ENCODE assay signal across 14 cellular contexts in the genomic region with DNA sequence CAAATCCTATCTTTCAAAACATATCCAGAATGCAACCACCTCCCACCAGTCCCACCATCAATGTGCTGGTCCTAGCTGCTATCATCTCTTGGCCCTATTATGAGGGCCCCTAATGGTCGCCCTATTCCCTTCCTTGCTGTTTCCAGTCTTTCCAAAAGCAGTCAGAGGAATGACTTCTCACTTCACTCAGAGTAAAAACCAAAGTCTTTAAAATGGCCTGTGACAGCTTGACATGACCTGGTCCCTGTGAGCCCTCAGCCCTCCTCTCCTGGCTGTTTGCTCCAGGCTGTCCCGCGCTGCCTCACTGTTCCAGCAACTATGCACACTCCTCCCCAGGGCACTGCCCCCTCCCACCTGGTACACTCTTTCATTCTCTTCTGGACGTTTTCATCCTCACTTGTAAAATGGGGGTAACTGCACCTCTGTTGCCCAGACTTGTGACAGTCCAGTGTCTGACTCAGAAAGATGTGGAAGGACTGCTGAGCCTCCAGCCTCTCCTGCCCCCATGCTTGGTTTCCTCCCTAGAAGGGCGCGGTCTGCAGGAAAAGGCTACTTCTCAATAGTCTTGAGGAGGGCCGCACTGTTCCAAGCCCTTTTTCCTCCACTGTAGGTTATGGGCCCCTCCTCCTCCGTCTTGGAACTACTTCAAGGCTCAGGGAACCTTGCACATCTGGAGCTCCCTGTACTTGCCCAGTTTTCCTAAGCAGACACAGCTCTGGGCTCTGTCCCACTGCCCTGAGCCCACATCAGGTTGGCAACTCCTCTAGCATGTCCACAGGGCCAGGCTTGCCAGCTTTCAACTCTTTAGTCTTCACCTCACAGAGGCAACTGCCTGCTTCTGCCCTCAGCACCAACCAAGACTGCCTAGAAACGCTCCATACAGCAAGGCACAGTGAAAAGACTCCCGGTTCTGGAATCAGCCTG.
DNase-seq lines count a peak whose midpoint lies in the region; ATAC-seq and TF ChIP-seq lines count a peak whose summit lies in the region.
"Had no signal": no experiment of that assay in that cellular context is flagged by ENCODE, and none has a peak within 500 bp of the region (broad histone marks: within the 10 kb centered on the region; RNA-seq: fewer than 3 reads in every experiment).

No MANE protein-coding gene starts in this region.

- H3K36me3 ChIP-seq in mammary epithelial cell (ENCODE audit: insufficient read depth, low read length) (peaks cover 16% of the 10 kb centered on the region), muscle layer of duodenum (ENCODE audit: control insufficient read depth in 1 of 2, insufficient read depth in 2 of 2, low read length in 2 of 2) (peaks cover 35 to 54% of the 10 kb centered on the region in 2 donors), testis (ENCODE audit: low read depth, missing control alignments) (no peaks in the 10 kb centered on the region)

- H3K9ac ChIP-seq in mammary epithelial cell (ENCODE audit: insufficient read depth, low read length): no peak overlapping the region

- in situ Hi-C loops in mammary epithelial cell (cut with MboI; ENCODE audit: low sequenced_read_pairs in 2 of 2): no loop called here

- no peak overlapping the region for H2AFZ ChIP-seq in mammary epithelial cell (ENCODE audit: low read depth, low read length)

- BruUV-seq in MCF 10A (replicated peaks; lab: Mats Ljungman, UMichigan) (no TSS peak), mammary epithelial cell (replicated peaks; lab: Mats Ljungman, UMichigan) (no TSS peak)

- POLR2A ChIA-PET in MCF 10A (lab: Yijun Ruan, JAX): interaction anchor here (0.7 kb wide), 1 partner anchor 13 kb away, joined by 3 read pairs; no protein-coding TSS in a partner anchor
- POLR2A ChIA-PET in CD4-positive, alpha-beta T cell (lab: Charles Lee): no interaction called here

- H3K27ac Mint-ChIP-seq in MCF 10A (ENCODE audit: low read depth, unreplicated experiment): peak overlapping the region; percentile 61
- H3K27ac Mint-ChIP-seq in chondrocyte (ENCODE audit: unreplicated experiment): peak overlapping the region; percentile 22
- H3K27ac Mint-ChIP-seq in CD4-positive, alpha-beta T cell: no peak overlapping the region
- H3K27ac Mint-ChIP-seq: activated CD4-positive, alpha-beta memory T cell treated with anti-CD3 and anti-CD28 coated beads for 36 hours; B cell; stimulated activated memory B cell treated with anti-CD40 and anti-IgM and Interleukin-4, amounts not matched to agents 10 μg/mL and 1 μg/mL and 100 μg/mL, for 72 hours had no signal

- no peaks in the 10 kb centered on the region for H3K27me3 ChIP-seq in mammary epithelial cell (ENCODE audit: insufficient read depth, low read length)
- H3K27me3 ChIP-seq in muscle layer of duodenum (ENCODE audit: low read depth, low read length): no peaks in the 10 kb centered on the region
- no peaks in the 10 kb centered on the region for H3K27me3 ChIP-seq in testis
- H3K27me3 ChIP-seq in CD4-positive, alpha-beta T cell (ENCODE audit: control insufficient read depth, insufficient read depth, low read length): no peaks in the 10 kb centered on the region

- no peak overlapping the region for H3K4me2 ChIP-seq in mammary epithelial cell (ENCODE audit: insufficient read depth, low read depth, low read length)

- TF ChIP-seq POLR2A in testis (IDR thresholded peaks at IDR 0.05): no peak

- no peaks in the 10 kb centered on the region for H3K79me2 ChIP-seq in mammary epithelial cell (ENCODE audit: insufficient read depth, low read length)

- WGBS in mammary epithelial cell (ENCODE audit: low coverage, missing lambda C conversion rate): 87% methylated on average over 10 of the region's 10 CpGs
- WGBS in testis, 2 donors: 56 to 74% methylated on average over 10 of the region's 10 CpGs

- intact Hi-C loops in MCF 10A (cut with micrococcal nuclease) (no loop called here), mammary epithelial cell (cut with micrococcal nuclease) (no loop called here), testis (cut with DNase I; ENCODE audit: low total_unique reads) (no loop called here)
- intact Hi-C loops in CD4-positive, alpha-beta T cell (cut with DNase I, micrococcal nuclease): no loop called here

- dilution Hi-C loops in mammary epithelial cell (cut with HindIII; ENCODE audit: low sequenced_read_pairs): no loop called here

- H4K20me1 ChIP-seq in mammary epithelial cell (ENCODE audit: insufficient read depth, low read length): no peaks in the 10 kb centered on the region

- H3K9me3 ChIP-seq in mammary epithelial cell (replicated peaks; ENCODE audit: insufficient read depth, low read length): no peaks in the 10 kb centered on the region
- H3K9me3 ChIP-seq in muscle layer of duodenum (ENCODE audit: control insufficient read depth in 1 of 2, low read length in 2 of 2): no peaks in the 10 kb centered on the region
- H3K9me3 ChIP-seq in testis: no peaks in the 10 kb centered on the region
- no peaks in the 10 kb centered on the region for H3K9me3 ChIP-seq in CD4-positive, alpha-beta T cell (ENCODE audit: control insufficient read depth, low read length)

- H3K4me1 Mint-ChIP-seq in MCF 10A (ENCODE audit: insufficient read depth, unreplicated experiment) (peaks cover 5% of the 10 kb centered on the region), chondrocyte (ENCODE audit: low read depth) (peaks cover 3% of the 10 kb centered on the region)
- H3K4me1 Mint-ChIP-seq in CD4-positive, alpha-beta T cell (ENCODE audit: low read depth): no peaks in the 10 kb centered on the region
- H3K4me1 Mint-ChIP-seq: B cell had no signal

- H3K9me3 Mint-ChIP-seq in MCF 10A (ENCODE audit: unreplicated experiment) (no peaks in the 10 kb centered on the region), chondrocyte (ENCODE audit: low read depth) (no peaks in the 10 kb centered on the region)
- no peaks in the 10 kb centered on the region for H3K9me3 Mint-ChIP-seq in CD4-positive, alpha-beta T cell
- H3K9me3 Mint-ChIP-seq: activated CD4-positive, alpha-beta memory T cell treated with anti-CD3 and anti-CD28 coated beads for 36 hours; stimulated activated memory B cell treated with anti-CD40 and anti-IgM and Interleukin-4, amounts not matched to agents 10 μg/mL and 1 μg/mL and 100 μg/mL, for 72 hours had no signal

- ATAC-seq in HG03442 (IDR thresholded peaks at IDR 0.05; ENCODE audit: unreplicated experiment): no peak
- no peak for ATAC-seq in CD4-positive, alpha-beta T cell (ENCODE audit: poor library complexity)
- ATAC-seq: stimulated activated memory B cell treated with anti-CD40 and anti-IgM and Interleukin-4, amounts not matched to agents 10 μg/mL and 1 μg/mL and 100 μg/mL, for 72 hours had no signal

- CTCF ChIA-PET in MCF 10A (lab: Yijun Ruan, JAX) (interaction anchor here (0.6 to 0.9 kb wide), 2 partner anchors 145 to 215 kb away, joined by 3 read pairs; no protein-coding TSS in a partner anchor), mammary epithelial cell (lab: Charles Lee; ENCODE audit: low non-redundant PET) (no interaction called here)
- CTCF ChIA-PET in CD4-positive, alpha-beta T cell (lab: Charles Lee): no interaction called here

- H3K4me1 ChIP-seq in mammary epithelial cell (ENCODE audit: insufficient read depth, low read length) (no peaks in the 10 kb centered on the region), muscle layer of duodenum (ENCODE audit: control insufficient read depth in 1 of 2, insufficient read depth in 2 of 2, low read length in 2 of 2) (no peaks in the 10 kb centered on the region), testis (peaks cover 11% of the 10 kb centered on the region)

- DNase-seq in MCF 10A (ENCODE audit: unreplicated experiment) (no peak), mammary epithelial cell (no peak), chondrocyte (ENCODE audit: low spot score) (peak; percentile 41), testis (peak; percentile 43), epidermal melanocyte (ENCODE audit: insufficient read length, low spot score) (no peak)
- no peak for DNase-seq in CD4-positive, alpha-beta T cell
- DNase-seq: activated CD4-positive, alpha-beta memory T cell treated with anti-CD3 and anti-CD28 coated beads for 36 hours; effector CD8-positive, alpha-beta T cell; EL had no signal

- H3K36me3 Mint-ChIP-seq in MCF 10A (ENCODE audit: insufficient read depth, unreplicated experiment): peaks cover 54% of the 10 kb centered on the region
- H3K36me3 Mint-ChIP-seq in chondrocyte (ENCODE audit: low read depth): peaks cover 51% of the 10 kb centered on the region
- H3K36me3 Mint-ChIP-seq in CD4-positive, alpha-beta T cell (ENCODE audit: low read depth): peaks cover 83% of the 10 kb centered on the region

- H3K4me3 Mint-ChIP-seq in MCF 10A (ENCODE audit: unreplicated experiment) (no peak overlapping the region), chondrocyte (ENCODE audit: unreplicated experiment) (no peak overlapping the region)
- no peak overlapping the region for H3K4me3 Mint-ChIP-seq in CD4-positive, alpha-beta T cell
- H3K4me3 Mint-ChIP-seq: activated CD4-positive, alpha-beta memory T cell treated with anti-CD3 and anti-CD28 coated beads for 36 hours; B cell; stimulated activated memory B cell treated with anti-CD40 and anti-IgM and Interleukin-4, amounts not matched to agents 10 μg/mL and 1 μg/mL and 100 μg/mL, for 72 hours had no signal

- H3K27me3 Mint-ChIP-seq in MCF 10A (ENCODE audit: insufficient read depth, unreplicated experiment) (no peaks in the 10 kb centered on the region), chondrocyte (ENCODE audit: low read depth) (no peaks in the 10 kb centered on the region)
- no peaks in the 10 kb centered on the region for H3K27me3 Mint-ChIP-seq in CD4-positive, alpha-beta T cell
- H3K27me3 Mint-ChIP-seq: activated CD4-positive, alpha-beta memory T cell treated with anti-CD3 and anti-CD28 coated beads for 36 hours; B cell; stimulated activated memory B cell treated with anti-CD40 and anti-IgM and Interleukin-4, amounts not matched to agents 10 μg/mL and 1 μg/mL and 100 μg/mL, for 72 hours had no signal

- H3K4me3 ChIP-seq in mammary epithelial cell (replicated peaks in 1 of 3; ENCODE audit: insufficient read depth in 1 of 3, low read depth in 2 of 3, low read length in 3 of 3) (no peak overlapping the region), muscle layer of duodenum (ENCODE audit: low read depth in 1 of 2, low read length in 2 of 2) (no peak overlapping the region), testis (no peak overlapping the region)
- H3K4me3 ChIP-seq: lung had no signal

- H3K27ac ChIP-seq in mammary epithelial cell (ENCODE audit: insufficient read depth, low read depth, low read length): no peak overlapping the region
- peak overlapping the region; percentile 64 for H3K27ac ChIP-seq in muscle layer of duodenum (ENCODE audit: low read length)
- H3K27ac ChIP-seq in testis: peak overlapping the region in 1 of 2 donors; percentile 36
- H3K27ac ChIP-seq in CD4-positive, alpha-beta T cell (ENCODE audit: low read depth, low read length): no peak overlapping the region

- TF ChIP-seq CTCF in MCF 10A (IDR thresholded peaks at IDR 0.05; ENCODE audit: unreplicated experiment) (no peak), mammary epithelial cell (conservative IDR thresholded peaks at IDR 0.05 in 1 of 2, IDR thresholded peaks at IDR 0.05 in 1 of 2; ENCODE audit: extremely low read depth in 1 of 2, insufficient read depth in 1 of 2, low read depth in 1 of 2, low read length in 2 of 2) (no peak), chondrocyte (IDR thresholded peaks at IDR 0.05) (no peak), testis (IDR thresholded peaks at IDR 0.05) (no peak)
- no peak for TF ChIP-seq CTCF in CD4-positive, alpha-beta T cell (IDR thresholded peaks at IDR 0.05)

Comparison
In these comparisons a context has a peak if more than half of its experiments do, and no peak if none do; other contexts are left out.
1. DNase-seq: peak in chondrocyte (single experiment) and testis (single experiment); none in MCF 10A (single experiment), mammary epithelial cell (single experiment), epidermal melanocyte (single experiment) and CD4-positive, alpha-beta T cell (0 of 10).